12 cellular contexts compared by ENCODE assay signal in the genomic region with DNA sequence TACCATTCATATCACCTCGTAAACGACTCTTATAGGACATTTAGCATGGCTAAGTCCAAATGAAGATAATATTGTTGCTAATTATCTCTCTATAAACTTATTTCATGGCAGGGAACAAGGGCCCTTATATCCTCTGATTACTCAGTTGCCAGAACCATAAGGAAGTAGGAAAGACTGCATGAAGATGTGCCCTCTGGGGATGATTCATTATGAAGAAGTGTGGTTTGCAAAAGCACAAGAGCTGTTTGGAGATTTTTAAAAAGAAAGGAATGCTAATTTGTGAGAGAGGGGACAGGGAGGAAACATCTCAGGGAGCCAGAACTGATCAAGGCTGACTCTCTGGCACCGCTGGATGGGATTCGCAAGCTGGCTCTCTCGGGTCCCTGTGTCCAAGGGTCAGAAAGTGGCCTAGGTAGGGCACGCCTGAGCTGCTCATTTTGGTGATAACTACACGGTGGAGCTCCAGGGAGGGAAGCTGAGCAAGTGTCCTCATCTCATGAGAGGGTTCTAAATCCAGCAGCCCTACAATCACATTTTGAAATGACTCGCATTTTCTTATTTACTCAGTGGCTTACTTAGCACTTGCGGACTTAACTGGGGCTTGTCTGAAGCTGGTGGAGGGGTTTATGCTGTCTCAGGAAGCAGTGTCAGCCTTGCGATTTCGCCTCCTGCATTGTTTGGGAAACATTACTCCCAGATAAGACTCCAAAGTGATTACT.
DNase-seq lines count a peak whose midpoint lies in the region; FAIRE-seq lines count a peak whose summit lies in the region.
"Had no signal": no experiment of that assay in that cellular context is flagged by ENCODE, and none has a peak within 500 bp of the region (broad histone marks: within the 10 kb centered on the region; RNA-seq: fewer than 3 reads in every experiment).

No MANE protein-coding gene starts in this region.

- H3K27me3 Mint-ChIP-seq in activated T-helper 1 cell treated with anti-CD3 and anti-CD28 coated beads, Interleukin-12 subunit alpha, Interleukin-12 subunit beta, Interleukin-2, Interleukin-4 antibody, amounts not matched to agents 30 ng/mL and 10 ng/mL and 1 ng/mL, durations not matched to agents 14 hours and 24 hours and 36 hours (ENCODE audit: insufficient read depth): peaks cover 11% of the 10 kb centered on the region
- peaks cover 20% of the 10 kb centered on the region for H3K27me3 Mint-ChIP-seq in activated CD4-positive, alpha-beta T cell treated with anti-CD3 and anti-CD28 coated beads, Interleukin-2, amount 10 ng/mL, durations not matched to agents 7 days and 5 days

- intact Hi-C loops in activated T-helper 1 cell treated with anti-CD3 and anti-CD28 coated beads, Interleukin-12 subunit alpha, Interleukin-12 subunit beta, Interleukin-2, Interleukin-4 antibody, amounts not matched to agents 30 ng/mL and 10 ng/mL and 1 ng/mL, durations not matched to agents 14 hours and 24 hours and 36 hours (cut with micrococcal nuclease): no loop called here

- peak; percentile 51 for DNase-seq in Daoy (ENCODE audit: low read depth)
- peak; percentile 4 for DNase-seq in LHCN-M2 (ENCODE audit: low read depth)
- DNase-seq in dermis blood vessel endothelial cell: peak; percentile 69
- peak; percentile 71 for DNase-seq in mesenteric fat pad (ENCODE audit: low spot score)
- DNase-seq in activated T-helper 1 cell treated with anti-CD3 and anti-CD28 coated beads, Interleukin-12 subunit alpha, Interleukin-12 subunit beta, Interleukin-2, Interleukin-4 antibody, amounts not matched to agents 30 ng/mL and 10 ng/mL and 1 ng/mL, durations not matched to agents 14 hours and 24 hours and 36 hours (ENCODE audit: low spot score): no peak
- DNase-seq in activated CD4-positive, CD25-positive, alpha-beta regulatory T cell treated with anti-CD3 and anti-CD28 coated beads, Interleukin-2, amount 50 U/mL, for 72 hours: no peak
- no peak for DNase-seq in activated CD4-positive, alpha-beta T cell treated with anti-CD3 and anti-CD28 coated beads, Interleukin-2, amount 10 ng/mL, durations not matched to agents 7 days and 5 days
- DNase-seq in RCC 7860 (ENCODE audit: low spot score): no peak
- DNase-seq: NCI-H1092; NCI-H510A; SJCRH30; stimulated activated CD4-positive, alpha-beta T cell treated with anti-CD3 and anti-CD28 coated beads, Interleukin-4, amount 100 ng/mL, for 4 hours had no signal

- FAIRE-seq in RCC 7860 (lab: Jason Lieb, UNC): no peak

- no peaks in the 10 kb centered on the region for H3K4me1 Mint-ChIP-seq in activated T-helper 1 cell treated with anti-CD3 and anti-CD28 coated beads, Interleukin-12 subunit alpha, Interleukin-12 subunit beta, Interleukin-2, Interleukin-4 antibody, amounts not matched to agents 30 ng/mL and 10 ng/mL and 1 ng/mL, durations not matched to agents 14 hours and 24 hours and 36 hours (ENCODE audit: low read depth)
- peaks cover under 1% of the 10 kb centered on the region for H3K4me1 Mint-ChIP-seq in activated CD4-positive, alpha-beta T cell treated with anti-CD3 and anti-CD28 coated beads, Interleukin-2, amount 10 ng/mL, durations not matched to agents 7 days and 5 days

- no peak overlapping the region for H3K27ac Mint-ChIP-seq in activated T-helper 1 cell treated with anti-CD3 and anti-CD28 coated beads, Interleukin-12 subunit alpha, Interleukin-12 subunit beta, Interleukin-2, Interleukin-4 antibody, amounts not matched to agents 30 ng/mL and 10 ng/mL and 1 ng/mL, durations not matched to agents 14 hours and 24 hours and 36 hours
- H3K27ac Mint-ChIP-seq in activated CD4-positive, alpha-beta T cell treated with anti-CD3 and anti-CD28 coated beads, Interleukin-2, amount 10 ng/mL, durations not matched to agents 7 days and 5 days: no peak overlapping the region

- H3K36me3 Mint-ChIP-seq in activated T-helper 1 cell treated with anti-CD3 and anti-CD28 coated beads, Interleukin-12 subunit alpha, Interleukin-12 subunit beta, Interleukin-2, Interleukin-4 antibody, amounts not matched to agents 30 ng/mL and 10 ng/mL and 1 ng/mL, durations not matched to agents 14 hours and 24 hours and 36 hours (ENCODE audit: low read depth): no peaks in the 10 kb centered on the region
- H3K36me3 Mint-ChIP-seq in activated CD4-positive, alpha-beta T cell treated with anti-CD3 and anti-CD28 coated beads, Interleukin-2, amount 10 ng/mL, durations not matched to agents 7 days and 5 days (ENCODE audit: low read depth): no peaks in the 10 kb centered on the region

- no peak overlapping the region for H3K4me3 Mint-ChIP-seq in activated T-helper 1 cell treated with anti-CD3 and anti-CD28 coated beads, Interleukin-12 subunit alpha, Interleukin-12 subunit beta, Interleukin-2, Interleukin-4 antibody, amounts not matched to agents 30 ng/mL and 10 ng/mL and 1 ng/mL, durations not matched to agents 14 hours and 24 hours and 36 hours
- H3K4me3 Mint-ChIP-seq in activated CD4-positive, alpha-beta T cell treated with anti-CD3 and anti-CD28 coated beads, Interleukin-2, amount 10 ng/mL, durations not matched to agents 7 days and 5 days: no peak overlapping the region

- POLR2A ChIA-PET in activated CD4-positive, alpha-beta T cell treated with anti-CD3 and anti-CD28 coated beads, Interleukin-2, amount 10 ng/mL, durations not matched to agents 7 days and 5 days (lab: Charles Lee): no interaction called here

- H3K9me3 Mint-ChIP-seq in activated T-helper 1 cell treated with anti-CD3 and anti-CD28 coated beads, Interleukin-12 subunit alpha, Interleukin-12 subunit beta, Interleukin-2, Interleukin-4 antibody, amounts not matched to agents 30 ng/mL and 10 ng/mL and 1 ng/mL, durations not matched to agents 14 hours and 24 hours and 36 hours: no peaks in the 10 kb centered on the region
- H3K9me3 Mint-ChIP-seq in activated CD4-positive, alpha-beta T cell treated with anti-CD3 and anti-CD28 coated beads, Interleukin-2, amount 10 ng/mL, durations not matched to agents 7 days and 5 days: no peaks in the 10 kb centered on the region

- CTCF ChIA-PET in activated CD4-positive, alpha-beta T cell treated with anti-CD3 and anti-CD28 coated beads, Interleukin-2, amount 10 ng/mL, durations not matched to agents 7 days and 5 days (lab: Charles Lee): interaction anchor here (0.6 to 1.0 kb wide), 2 partner anchors 38 to 429 kb away, joined by 3 read pairs; no protein-coding TSS in a partner anchor

Comparison
In these comparisons a context has a peak if more than half of its experiments do, and no peak if none do; other contexts are left out.
1. DNase-seq: peak in Daoy (single experiment), LHCN-M2 (single experiment), dermis blood vessel endothelial cell (single experiment) and mesenteric fat pad (single experiment); none in activated T-helper 1 cell treated with anti-CD3 and anti-CD28 coated beads, Interleukin-12 subunit alpha, Interleukin-12 subunit beta, Interleukin-2, Interleukin-4 antibody, amounts not matched to agents 30 ng/mL and 10 ng/mL and 1 ng/mL, durations not matched to agents 14 hours and 24 hours and 36 hours (single experiment), activated CD4-positive, CD25-positive, alpha-beta regulatory T cell treated with anti-CD3 and anti-CD28 coated beads, Interleukin-2, amount 50 U/mL, for 72 hours (single experiment), activated CD4-positive, alpha-beta T cell treated with anti-CD3 and anti-CD28 coated beads, Interleukin-2, amount 10 ng/mL, durations not matched to agents 7 days and 5 days (single experiment) and RCC 7860 (single experiment).